Comparison of ENCODE assay signal across 14 cellular contexts in genomic region chr18:70004698-70005097, GRCh38.
"Had no signal": no experiment of that assay in that cellular context is flagged by ENCODE, and none has a peak within 500 bp of the region (broad histone marks: within the 10 kb centered on the region; RNA-seq: fewer than 3 reads in every experiment).

No MANE protein-coding gene starts in this region.

- ATAC-seq: gastrocnemius medialis; natural killer cell treated with Interleukin-12 subunit alpha and Interleukin-12 subunit beta and Interleukin-15 and Interleukin-18, amount 100 ng/mL, for 72 hours; psoas muscle; sciatic nerve had no signal

- DNase-seq: activated CD4-positive, alpha-beta T cell treated with anti-CD3 and anti-CD28 coated beads, Interleukin-2, amount 10 ng/mL, durations not matched to agents 24 days and 14 days; activated CD4-positive, CD25-positive, alpha-beta regulatory T cell; activated naive CD4-positive, alpha-beta T cell treated with Interleukin-2 at 50 U/mL for 16 hours; effector memory CD4-positive, alpha-beta T cell; gastrocnemius medialis; mesendoderm; occipital lobe; psoas muscle; SW 1271; upper lobe of left lung had no signal

- H3K4me3 ChIP-seq: gastrocnemius medialis, psoas muscle, SJSA1, suprapubic skin, upper lobe of left lung had no signal
